15 cellular contexts compared by ENCODE assay signal in the genomic region with DNA sequence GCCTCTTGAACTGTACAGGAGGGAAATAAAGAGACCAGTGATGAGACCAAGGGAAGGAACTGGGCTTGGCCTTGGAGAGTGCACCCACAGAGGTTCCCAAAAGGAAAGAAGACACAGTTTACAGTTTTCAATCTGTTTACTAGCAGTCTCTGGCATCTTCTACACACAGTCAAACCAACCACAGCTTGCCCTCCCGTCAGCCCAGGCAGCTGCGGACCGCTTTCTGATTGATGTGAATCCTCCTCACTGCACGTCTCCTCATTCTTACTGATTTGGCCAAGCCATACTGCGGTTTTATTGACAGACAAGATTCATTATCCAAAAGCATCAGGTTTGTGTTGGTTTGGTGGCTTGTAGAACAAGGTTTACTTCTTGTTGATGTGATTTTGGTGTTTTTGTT.
"Had no signal": no experiment of that assay in that cellular context is flagged by ENCODE, and none has a peak within 500 bp of the region (broad histone marks: within the 10 kb centered on the region; RNA-seq: fewer than 3 reads in every experiment).

No MANE protein-coding gene starts in this region.

- H3K27me3 Mint-ChIP-seq: activated CD4-positive, alpha-beta T cell treated with anti-CD3 and anti-CD28 coated beads, Interleukin-2, amount 10 ng/mL, durations not matched to agents 24 days and 14 days; naive B cell had no signal

- H3K36me3 ChIP-seq: left lung, spleen, thyroid gland had no signal

- H3K9me3 ChIP-seq: left lung, spleen, thyroid gland had no signal

- H3K4me3 ChIP-seq: left lung, spleen, thyroid gland had no signal

- H3K27ac Mint-ChIP-seq: activated CD4-positive, alpha-beta T cell treated with anti-CD3 and anti-CD28 coated beads, Interleukin-2, amount 10 ng/mL, durations not matched to agents 24 days and 14 days; activated CD8-positive, alpha-beta T cell treated with anti-CD3 and anti-CD28 coated beads, Interleukin-2, amount 10 ng/mL, durations not matched to agents 7 days and 5 days had no signal

- H3K27ac ChIP-seq: left lung, parathyroid adenoma, thyroid gland had no signal

- ATAC-seq: activated CD8-positive, alpha-beta T cell treated with anti-CD3 and anti-CD28 coated beads, Interleukin-2, amount 10 ng/mL, durations not matched to agents 7 days and 5 days; activated T-cell treated with anti-CD3 and anti-CD28 coated beads, Interleukin-2, amount 50 U/mL, for 4 hours; left lung had no signal

- H3K4me3 Mint-ChIP-seq: activated CD4-positive, alpha-beta T cell treated with anti-CD3 and anti-CD28 coated beads, Interleukin-2, amount 10 ng/mL, durations not matched to agents 24 days and 14 days; activated CD8-positive, alpha-beta T cell treated with anti-CD3 and anti-CD28 coated beads, Interleukin-2, amount 10 ng/mL, durations not matched to agents 7 days and 5 days; activated T-cell treated with anti-CD3 and anti-CD28 coated beads, Interleukin-2, amount 50 U/mL, for 4 hours; naive B cell had no signal

- H3K4me1 ChIP-seq: left lung, parathyroid adenoma, thyroid gland had no signal

- DNase-seq: activated CD4-positive, alpha-beta T cell treated with anti-CD3 and anti-CD28 coated beads, Interleukin-2, amount 10 ng/mL, durations not matched to agents 24 days and 14 days; activated CD8-positive, alpha-beta T cell treated with anti-CD3 and anti-CD28 coated beads, Interleukin-2, amount 10 ng/mL, durations not matched to agents 7 days and 5 days; activated effector memory CD4-positive, alpha-beta T cell treated with anti-CD3 and anti-CD28 coated beads, Interleukin-2, amount 50 U/mL, for 16 hours; activated naive CD4-positive, alpha-beta T cell treated with anti-CD3 and anti-CD28 coated beads, Interleukin-2, amount 50 U/mL, for 16 hours; activated T-cell treated with anti-CD3 and anti-CD28 coated beads, Interleukin-2, amount 50 U/mL, for 4 hours; dermis blood vessel endothelial cell; hypothalamus; kidney; left lung; naive B cell; spleen; stimulated activated CD4-positive, alpha-beta T cell treated with anti-CD3 and anti-CD28 coated beads, Interleukin-4, amount 100 ng/mL, for 4 hours; stimulated activated naive CD4-positive, alpha-beta T cell; thyroid gland had no signal
